In genomic region chr5:115500225-115500624, GRCh38 we compare ENCODE assay signal across 7 cellular contexts.
"Had no signal": no experiment of that assay in that cellular context is flagged by ENCODE, and none has a peak within 500 bp of the region (broad histone marks: within the 10 kb centered on the region; RNA-seq: fewer than 3 reads in every experiment).

No MANE protein-coding gene starts in this region.

- ATAC-seq: HepG2, K562 had no signal

- H3K27me3 Mint-ChIP-seq: IgD-negative memory B cell had no signal

- DNase-seq: IMR-90, KBM-7, KG1 had no signal

- H3K4me3 ChIP-seq: K562 had no signal

- H3K4me1 Mint-ChIP-seq: IgD-negative memory B cell had no signal

- H3K27ac Mint-ChIP-seq: IgD-negative memory B cell had no signal

- H3K36me3 Mint-ChIP-seq: IgD-negative memory B cell had no signal

- H3K27ac ChIP-seq: HL-60 had no signal
